ENCODE assay signal across 1 cellular context in the genomic region with DNA sequence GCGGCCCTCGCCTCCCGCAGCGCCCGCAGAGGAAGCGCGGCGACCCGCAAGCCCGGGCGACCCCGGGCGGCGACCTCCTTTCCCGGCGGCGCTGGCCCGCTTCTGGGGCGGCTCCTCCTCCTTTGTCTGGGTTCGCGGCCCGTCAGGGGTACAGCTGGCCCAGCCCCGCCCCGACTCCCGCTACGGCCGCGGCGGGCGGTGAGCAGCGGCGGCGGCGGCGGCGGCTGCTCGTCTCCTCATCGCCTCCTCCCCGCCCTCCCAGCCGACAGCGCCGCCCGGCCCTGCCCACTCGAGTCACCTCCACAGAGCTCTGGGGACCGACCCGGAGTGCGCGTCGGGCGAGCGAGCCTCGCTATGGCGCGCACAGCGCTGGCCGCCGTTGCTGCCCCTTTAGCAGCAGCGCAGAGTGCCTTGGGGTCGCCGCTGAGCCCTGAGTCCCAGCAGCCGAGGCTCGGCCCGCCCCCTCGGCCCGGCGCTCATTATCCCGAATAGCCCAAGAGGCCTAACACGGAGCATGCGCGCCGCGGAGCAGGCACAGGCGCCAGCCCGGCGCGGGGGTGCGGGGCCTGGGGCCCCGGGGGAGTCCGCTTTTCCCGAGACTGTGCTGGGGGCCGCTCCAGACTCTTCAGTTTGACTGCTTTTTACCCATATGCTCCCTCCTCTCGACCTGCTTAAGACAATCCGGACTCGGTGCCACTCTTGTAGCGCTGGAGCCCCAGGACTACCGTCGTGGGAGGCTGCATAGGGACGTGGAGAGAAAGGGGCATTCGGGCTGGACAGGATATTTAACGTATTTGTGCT.
A peak's percentile ranks its signal among the peaks of the same experiment; 100 is the strongest.
TF ChIP-seq lines count a peak whose summit lies in the region.

TSS of gene SOS2 (minus strand) at position 104 of the 801 bp plus-strand sequence. CDS start 295 bp downstream, outside the sequence.

TF ChIP-seq in HepG2, 621 proteins besides CTCF, POLR2A, EP300 and RAD21 (continued from another document and continues in another):
- TF ChIP-seq ZNF362 (CRISPR knock-in tag; IDR thresholded peaks at IDR 0.05; ENCODE audit: borderline replicate concordance) = no peak
- no peak for TF ChIP-seq GPN1 (CRISPR knock-in tag; IDR thresholded peaks at IDR 0.05; ENCODE audit: borderline replicate concordance)
- TF ChIP-seq ZNF878 (CRISPR knock-in tag; IDR thresholded peaks at IDR 0.05) = no peak
- TF ChIP-seq ZBTB3 (CRISPR knock-in tag; IDR thresholded peaks at IDR 0.05; ENCODE audit: borderline replicate concordance, low read depth) = no peak; the same call in 1 of the 2 replicates
- TF ChIP-seq ZNF709 (CRISPR knock-in tag; IDR thresholded peaks at IDR 0.05) = peak; percentile 38
- no peak for TF ChIP-seq DDIT3 (CRISPR knock-in tag; IDR thresholded peaks at IDR 0.05)
- TF ChIP-seq RNF2 (conservative IDR thresholded peaks at IDR 0.05; ENCODE audit: low read depth) = no peak
- peak; percentile 64 for TF ChIP-seq IKZF4 (CRISPR knock-in tag; IDR thresholded peaks at IDR 0.05; ENCODE audit: borderline replicate concordance, low read depth, not compliant biosample characterization)
- no peak for TF ChIP-seq ZNF33B (CRISPR knock-in tag; IDR thresholded peaks at IDR 0.05)
- TF ChIP-seq ETV5 (CRISPR knock-in tag; IDR thresholded peaks at IDR 0.05; ENCODE audit: borderline replicate concordance) = peak; percentile 12; the same call in 1 of the 2 replicates
- TF ChIP-seq KDM2A (CRISPR knock-in tag; IDR thresholded peaks at IDR 0.05; ENCODE audit: borderline replicate concordance, low read depth) = peak; percentile 83; the same call in 1 of the 2 replicates
- TF ChIP-seq, protein P1, sequence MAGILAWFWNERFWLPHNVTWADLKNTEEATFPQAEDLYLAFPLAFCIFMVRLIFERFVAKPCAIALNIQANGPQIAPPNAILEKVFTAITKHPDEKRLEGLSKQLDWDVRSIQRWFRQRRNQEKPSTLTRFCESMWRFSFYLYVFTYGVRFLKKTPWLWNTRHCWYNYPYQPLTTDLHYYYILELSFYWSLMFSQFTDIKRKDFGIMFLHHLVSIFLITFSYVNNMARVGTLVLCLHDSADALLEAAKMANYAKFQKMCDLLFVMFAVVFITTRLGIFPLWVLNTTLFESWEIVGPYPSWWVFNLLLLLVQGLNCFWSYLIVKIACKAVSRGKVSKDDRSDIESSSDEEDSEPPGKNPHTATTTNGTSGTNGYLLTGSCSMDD (CRISPR knock-in tag; IDR thresholded peaks at IDR 0.05) = no peak
- peak; percentile 71; the same call in 1 of the 2 replicates for TF ChIP-seq SRY (CRISPR knock-in tag; IDR thresholded peaks at IDR 0.05)
- TF ChIP-seq NPAS2 (CRISPR knock-in tag; IDR thresholded peaks at IDR 0.05; ENCODE audit: borderline replicate concordance) = no peak
- no peak for TF ChIP-seq DNMT3B (CRISPR knock-in tag; conservative IDR thresholded peaks at IDR 0.05)
- TF ChIP-seq RAD51 (IDR thresholded peaks at IDR 0.05; ENCODE audit: borderline replicate concordance) = no peak
- no peak for TF ChIP-seq HNRNPL (IDR thresholded peaks at IDR 0.05; ENCODE audit: low read depth, low read length)
- TF ChIP-seq TBL1XR1 (IDR thresholded peaks at IDR 0.05; ENCODE audit: borderline replicate concordance, low read length, partially characterized antibody) = no peak
- TF ChIP-seq ZNF350 (CRISPR knock-in tag; IDR thresholded peaks at IDR 0.05; ENCODE audit: borderline replicate concordance, low read depth) = no peak; the same call in 1 of the 2 replicates
- TF ChIP-seq, protein P2, sequence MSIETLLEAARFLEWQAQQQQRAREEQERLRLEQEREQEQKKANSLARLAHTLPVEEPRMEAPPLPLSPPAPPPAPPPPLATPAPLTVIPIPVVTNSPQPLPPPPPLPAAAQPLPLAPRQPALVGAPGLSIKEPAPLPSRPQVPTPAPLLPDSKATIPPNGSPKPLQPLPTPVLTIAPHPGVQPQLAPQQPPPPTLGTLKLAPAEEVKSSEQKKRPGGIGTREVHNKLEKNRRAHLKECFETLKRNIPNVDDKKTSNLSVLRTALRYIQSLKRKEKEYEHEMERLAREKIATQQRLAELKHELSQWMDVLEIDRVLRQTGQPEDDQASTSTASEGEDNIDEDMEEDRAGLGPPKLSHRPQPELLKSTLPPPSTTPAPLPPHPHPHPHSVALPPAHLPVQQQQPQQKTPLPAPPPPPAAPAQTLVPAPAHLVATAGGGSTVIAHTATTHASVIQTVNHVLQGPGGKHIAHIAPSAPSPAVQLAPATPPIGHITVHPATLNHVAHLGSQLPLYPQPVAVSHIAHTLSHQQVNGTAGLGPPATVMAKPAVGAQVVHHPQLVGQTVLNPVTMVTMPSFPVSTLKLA (IDR thresholded peaks at IDR 0.05) = no peak
- no peak for TF ChIP-seq REXO4 (CRISPR knock-in tag; IDR thresholded peaks at IDR 0.05; ENCODE audit: borderline replicate concordance)
- TF ChIP-seq RFXAP (CRISPR knock-in tag; IDR thresholded peaks at IDR 0.05; ENCODE audit: borderline replicate concordance) = 0 out of 2 replicates have a peak, but pooled peaks have one; percentile 21
- TF ChIP-seq SYNCRIP (IDR thresholded peaks at IDR 0.05; ENCODE audit: insufficient read depth, low read depth, low read length) = no peak
- no peak for TF ChIP-seq KAT2B (IDR thresholded peaks at IDR 0.05; ENCODE audit: borderline replicate concordance, low read depth, low read length)
- TF ChIP-seq, protein P3, sequence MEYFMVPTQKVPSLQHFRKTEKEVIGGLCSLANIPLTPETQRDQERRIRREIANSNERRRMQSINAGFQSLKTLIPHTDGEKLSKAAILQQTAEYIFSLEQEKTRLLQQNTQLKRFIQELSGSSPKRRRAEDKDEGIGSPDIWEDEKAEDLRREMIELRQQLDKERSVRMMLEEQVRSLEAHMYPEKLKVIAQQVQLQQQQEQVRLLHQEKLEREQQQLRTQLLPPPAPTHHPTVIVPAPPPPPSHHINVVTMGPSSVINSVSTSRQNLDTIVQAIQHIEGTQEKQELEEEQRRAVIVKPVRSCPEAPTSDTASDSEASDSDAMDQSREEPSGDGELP (IDR thresholded peaks at IDR 0.05; ENCODE audit: borderline replicate concordance, low read depth) = peak; percentile 68
- 0 out of 2 replicates have a peak, but pooled peaks have one; percentile 40 for TF ChIP-seq MEIS2 (CRISPR knock-in tag; IDR thresholded peaks at IDR 0.05)
- no peak for TF ChIP-seq SP1 (IDR thresholded peaks at IDR 0.05)
- TF ChIP-seq SP1 (CRISPR knock-in tag; IDR thresholded peaks at IDR 0.05) = peak; percentile 51; the same call in 1 of the 2 replicates
- no peak for TF ChIP-seq MATR3 (CRISPR knock-in tag; IDR thresholded peaks at IDR 0.05)
- no peak for TF ChIP-seq USF2 (IDR thresholded peaks at IDR 0.05; ENCODE audit: low read depth, low read length)
- no peak for TF ChIP-seq USF2 (CRISPR knock-in tag; IDR thresholded peaks at IDR 0.05; ENCODE audit: borderline replicate concordance)
- no peak for TF ChIP-seq AKAP8 (CRISPR knock-in tag; IDR thresholded peaks at IDR 0.05)
- no peak for TF ChIP-seq RCOR2 (CRISPR knock-in tag; IDR thresholded peaks at IDR 0.05)
- TF ChIP-seq ZNF260 (CRISPR knock-in tag; IDR thresholded peaks at IDR 0.05; ENCODE audit: borderline replicate concordance, low read depth) = no peak
- TF ChIP-seq ZNF101 (CRISPR knock-in tag; IDR thresholded peaks at IDR 0.05; ENCODE audit: borderline replicate concordance, low read depth) = no peak
- TF ChIP-seq ZNF274 (CRISPR knock-in tag; IDR thresholded peaks at IDR 0.05) = peak; percentile 90
- no peak for TF ChIP-seq BRF2 (CRISPR knock-in tag; IDR thresholded peaks at IDR 0.05)
- TF ChIP-seq ZNF558 (CRISPR knock-in tag; IDR thresholded peaks at IDR 0.05; ENCODE audit: borderline replicate concordance) = 0 out of 2 replicates have a peak, but pooled peaks have one; percentile 44
- TF ChIP-seq ZBTB7B (CRISPR knock-in tag; IDR thresholded peaks at IDR 0.05) = peak; percentile 84
- TF ChIP-seq CCDC6 (CRISPR knock-in tag; IDR thresholded peaks at IDR 0.05) = peak; percentile 55; the same call in 1 of the 2 replicates
- TF ChIP-seq ONECUT2 (CRISPR knock-in tag; IDR thresholded peaks at IDR 0.05) = 0 out of 2 replicates have a peak, but pooled peaks have one; percentile 4
- TF ChIP-seq KLF16 (CRISPR knock-in tag; IDR thresholded peaks at IDR 0.05) = peak in 1 of 2 experiments; percentile 78; a peak in 1 of 4 replicates
- TF ChIP-seq MTA3 (CRISPR knock-in tag; IDR thresholded peaks at IDR 0.05) = no peak
- no peak for TF ChIP-seq ZNF10 (CRISPR knock-in tag; IDR thresholded peaks at IDR 0.05; ENCODE audit: borderline replicate concordance, low read depth)
- TF ChIP-seq ZNF282 (IDR thresholded peaks at IDR 0.05; ENCODE audit: partially characterized antibody) = no peak
- TF ChIP-seq HNF1A (IDR thresholded peaks at IDR 0.05; ENCODE audit: low read depth) = no peak
- peak; percentile 62; the same call in 1 of the 2 replicates for TF ChIP-seq HNF1A (CRISPR knock-in tag; IDR thresholded peaks at IDR 0.05; ENCODE audit: borderline replicate concordance)
